Comparison of ENCODE assay signal across 30 cellular contexts in the genomic region with DNA sequence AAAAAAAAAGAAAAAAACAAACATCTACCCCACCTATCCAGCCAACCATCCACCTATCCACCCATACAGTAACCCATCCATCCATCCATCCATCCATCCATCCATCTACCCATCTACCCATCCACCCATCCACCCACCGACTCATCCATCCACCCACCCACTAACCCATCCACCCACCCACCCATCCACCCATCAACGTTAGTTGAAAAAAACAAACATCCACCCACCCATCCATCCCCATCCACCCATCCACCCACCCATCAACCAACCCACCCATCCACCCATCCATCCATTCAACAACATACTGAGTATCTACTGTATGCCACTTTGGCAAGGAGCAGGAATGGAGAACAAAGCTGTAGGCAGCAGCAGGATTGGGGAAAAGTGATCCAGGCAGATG.
"Had no signal": no experiment of that assay in that cellular context is flagged by ENCODE, and none has a peak within 500 bp of the region (broad histone marks: within the 10 kb centered on the region; RNA-seq: fewer than 3 reads in every experiment).

No MANE protein-coding gene starts in this region.

- H3K4me3 ChIP-seq: heart left ventricle, neural progenitor cell, right atrium auricular region, thoracic aorta, upper lobe of left lung, vagina had no signal

- H3K9me3 ChIP-seq: heart left ventricle, right atrium auricular region, thoracic aorta, upper lobe of left lung, vagina had no signal

- ATAC-seq: activated CD4-positive, CD25-positive, alpha-beta regulatory T cell treated with anti-CD3 and anti-CD28 coated beads, Interleukin-2, amount 50 U/mL, for 24 hours; activated CD8-positive, alpha-beta T cell treated with anti-CD3 and anti-CD28 coated beads for 36 hours; activated naive CD4-positive, alpha-beta T cell treated with anti-CD3 and anti-CD28 coated beads, Interleukin-2, amount 50 U/mL, for 72 hours; activated T-cell treated with anti-CD3 and anti-CD28 coated beads, Interleukin-2, amount 50 U/mL, for 4 hours; esophagus mucosa; heart left ventricle; left colon had no signal

- H3K9me3 Mint-ChIP-seq: activated CD4-positive, alpha-beta T cell treated with anti-CD3 and anti-CD28 coated beads, Interleukin-2, amount 10 ng/mL, durations not matched to agents 7 days and 5 days; activated CD8-positive, alpha-beta T cell treated with anti-CD3 and anti-CD28 coated beads for 36 hours; activated naive CD4-positive, alpha-beta T cell treated with anti-CD3 and anti-CD28 coated beads, Interleukin-2, amount 50 U/mL, for 72 hours; activated T-cell treated with anti-CD3 and anti-CD28 coated beads, Interleukin-2, amount 50 U/mL, for 4 hours; central memory CD8-positive, alpha-beta T cell; dendritic cell treated with granulocyte-macrophage colony-stimulating factor and Interleukin-4, amounts not matched to agents 40 ng/mL and 50 ng/mL, for 4 days; endodermal cell; immature natural killer cell; mesothelial cell of epicardium; naive B cell; neural progenitor cell; T-helper 1 cell treated with Interleukin-12 subunit alpha and Interleukin-12 subunit beta and Interleukin-4 antibody, amounts not matched to agents 30 μg/mL and 1 μg/mL, for 36 hours had no signal

- H3K9ac ChIP-seq: neural progenitor cell had no signal

- H3K4me1 ChIP-seq: neural progenitor cell, right atrium auricular region, vagina had no signal

- H3K36me3 Mint-ChIP-seq: activated naive CD4-positive, alpha-beta T cell treated with anti-CD3 and anti-CD28 coated beads, Interleukin-2, amount 50 U/mL, for 72 hours; immature natural killer cell; mesothelial cell of epicardium; naive B cell; neural progenitor cell had no signal

- H3K4me1 Mint-ChIP-seq: central memory CD8-positive, alpha-beta T cell; endodermal cell; immature natural killer cell had no signal

- H3K27ac ChIP-seq: heart left ventricle, neural progenitor cell, right atrium auricular region, thoracic aorta, upper lobe of left lung, vagina, WERI-Rb-1 had no signal

- H3K36me3 ChIP-seq: heart left ventricle, neural progenitor cell, right atrium auricular region, thoracic aorta, upper lobe of left lung, vagina, WERI-Rb-1 had no signal

- H3K27me3 ChIP-seq: heart left ventricle, neural progenitor cell, right atrium auricular region, upper lobe of left lung, vagina had no signal

- H3K4me3 Mint-ChIP-seq: activated CD4-positive, alpha-beta T cell treated with anti-CD3 and anti-CD28 coated beads, Interleukin-2, amount 10 ng/mL, durations not matched to agents 7 days and 5 days; activated CD8-positive, alpha-beta T cell treated with anti-CD3 and anti-CD28 coated beads for 36 hours; activated T-cell treated with anti-CD3 and anti-CD28 coated beads, Interleukin-2, amount 50 U/mL, for 4 hours; central memory CD8-positive, alpha-beta T cell; dendritic cell treated with granulocyte-macrophage colony-stimulating factor and Interleukin-4, amounts not matched to agents 40 ng/mL and 50 ng/mL, for 4 days; endodermal cell; immature natural killer cell; mesothelial cell of epicardium; neural progenitor cell; T-helper 1 cell treated with Interleukin-12 subunit alpha and Interleukin-12 subunit beta and Interleukin-4 antibody, amounts not matched to agents 30 μg/mL and 1 μg/mL, for 36 hours had no signal

- DNase-seq: activated CD4-positive, alpha-beta T cell treated with anti-CD3 and anti-CD28 coated beads, Interleukin-2, amount 10 ng/mL, durations not matched to agents 7 days and 5 days; activated CD8-positive, alpha-beta T cell treated with anti-CD3 and anti-CD28 coated beads for 36 hours; activated naive CD4-positive, alpha-beta T cell; activated T-cell treated with anti-CD3 and anti-CD28 coated beads, Interleukin-2, amount 50 U/mL, for 4 hours; endodermal cell; foreskin fibroblast; heart left ventricle; hypothalamus; immature natural killer cell; kidney; left colon; mammary epithelial cell; naive B cell; stimulated activated CD4-positive, alpha-beta T cell treated with anti-CD3 and anti-CD28 coated beads, Interleukin-15, amount 100 ng/mL, for 24 hours; stimulated activated CD4-positive, alpha-beta T cell treated with anti-CD3 and anti-CD28 coated beads, Interleukin-2, amount 100 ng/mL, for 24 hours; stimulated activated naive CD4-positive, alpha-beta T cell treated with Interleukin-2 at 50 U/mL for 16 hours; T1000; upper lobe of left lung; WERI-Rb-1 had no signal

- H3K27ac Mint-ChIP-seq: activated CD4-positive, alpha-beta T cell treated with anti-CD3 and anti-CD28 coated beads, Interleukin-2, amount 10 ng/mL, durations not matched to agents 7 days and 5 days; activated CD8-positive, alpha-beta T cell treated with anti-CD3 and anti-CD28 coated beads for 36 hours; activated naive CD4-positive, alpha-beta T cell treated with anti-CD3 and anti-CD28 coated beads, Interleukin-2, amount 50 U/mL, for 72 hours; dendritic cell treated with granulocyte-macrophage colony-stimulating factor and Interleukin-4, amounts not matched to agents 40 ng/mL and 50 ng/mL, for 4 days; endodermal cell; mesothelial cell of epicardium; neural progenitor cell; T-helper 1 cell treated with Interleukin-12 subunit alpha and Interleukin-12 subunit beta and Interleukin-4 antibody, amounts not matched to agents 30 μg/mL and 1 μg/mL, for 36 hours had no signal

- H3K27me3 Mint-ChIP-seq: activated CD4-positive, alpha-beta T cell treated with anti-CD3 and anti-CD28 coated beads, Interleukin-2, amount 10 ng/mL, durations not matched to agents 7 days and 5 days; activated CD8-positive, alpha-beta T cell treated with anti-CD3 and anti-CD28 coated beads for 36 hours; central memory CD8-positive, alpha-beta T cell; dendritic cell treated with granulocyte-macrophage colony-stimulating factor and Interleukin-4, amounts not matched to agents 40 ng/mL and 50 ng/mL, for 4 days; naive B cell had no signal

- H3K4me2 ChIP-seq: neural progenitor cell had no signal
